ENCODE assay signal across 1 cellular context in genomic region chr19:6887326-6887725, GRCh38.
TF ChIP-seq lines count a peak whose summit lies in the region.

Gene ADGRE1, plus strand, starts transcription at chr19:6887579. Its CDS starts 30 bp downstream, at chr19:6887609.

TF ChIP-seq in GM12878, 131 proteins besides CTCF, POLR2A, EP300 and RAD21:
- TF ChIP-seq, protein P1, sequence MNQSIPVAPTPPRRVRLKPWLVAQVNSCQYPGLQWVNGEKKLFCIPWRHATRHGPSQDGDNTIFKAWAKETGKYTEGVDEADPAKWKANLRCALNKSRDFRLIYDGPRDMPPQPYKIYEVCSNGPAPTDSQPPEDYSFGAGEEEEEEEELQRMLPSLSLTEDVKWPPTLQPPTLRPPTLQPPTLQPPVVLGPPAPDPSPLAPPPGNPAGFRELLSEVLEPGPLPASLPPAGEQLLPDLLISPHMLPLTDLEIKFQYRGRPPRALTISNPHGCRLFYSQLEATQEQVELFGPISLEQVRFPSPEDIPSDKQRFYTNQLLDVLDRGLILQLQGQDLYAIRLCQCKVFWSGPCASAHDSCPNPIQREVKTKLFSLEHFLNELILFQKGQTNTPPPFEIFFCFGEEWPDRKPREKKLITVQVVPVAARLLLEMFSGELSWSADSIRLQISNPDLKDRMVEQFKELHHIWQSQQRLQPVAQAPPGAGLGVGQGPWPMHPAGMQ (IDR thresholded peaks at IDR 0.05; ENCODE audit: borderline replicate concordance): no peak
- no peak for TF ChIP-seq TCF3 (IDR thresholded peaks at IDR 0.05; ENCODE audit: borderline replicate concordance, insufficient read depth, low read depth, low read length)
- TF ChIP-seq, protein P2, sequence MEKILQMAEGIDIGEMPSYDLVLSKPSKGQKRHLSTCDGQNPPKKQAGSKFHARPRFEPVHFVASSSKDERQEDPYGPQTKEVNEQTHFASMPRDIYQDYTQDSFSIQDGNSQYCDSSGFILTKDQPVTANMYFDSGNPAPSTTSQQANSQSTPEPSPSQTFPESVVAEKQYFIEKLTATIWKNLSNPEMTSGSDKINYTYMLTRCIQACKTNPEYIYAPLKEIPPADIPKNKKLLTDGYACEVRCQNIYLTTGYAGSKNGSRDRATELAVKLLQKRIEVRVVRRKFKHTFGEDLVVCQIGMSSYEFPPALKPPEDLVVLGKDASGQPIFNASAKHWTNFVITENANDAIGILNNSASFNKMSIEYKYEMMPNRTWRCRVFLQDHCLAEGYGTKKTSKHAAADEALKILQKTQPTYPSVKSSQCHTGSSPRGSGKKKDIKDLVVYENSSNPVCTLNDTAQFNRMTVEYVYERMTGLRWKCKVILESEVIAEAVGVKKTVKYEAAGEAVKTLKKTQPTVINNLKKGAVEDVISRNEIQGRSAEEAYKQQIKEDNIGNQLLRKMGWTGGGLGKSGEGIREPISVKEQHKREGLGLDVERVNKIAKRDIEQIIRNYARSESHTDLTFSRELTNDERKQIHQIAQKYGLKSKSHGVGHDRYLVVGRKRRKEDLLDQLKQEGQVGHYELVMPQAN (conservative IDR thresholded peaks at IDR 0.05): no peak
- no peak for TF ChIP-seq NFIC (IDR thresholded peaks at IDR 0.05; ENCODE audit: low read depth, low read length)
- no peak for TF ChIP-seq MTA3 (IDR thresholded peaks at IDR 0.05; ENCODE audit: borderline replicate concordance, low read length)
- no peak for TF ChIP-seq SMAD1 (IDR thresholded peaks at IDR 0.05; ENCODE audit: low read depth, partially characterized antibody)
- TF ChIP-seq, protein P3, sequence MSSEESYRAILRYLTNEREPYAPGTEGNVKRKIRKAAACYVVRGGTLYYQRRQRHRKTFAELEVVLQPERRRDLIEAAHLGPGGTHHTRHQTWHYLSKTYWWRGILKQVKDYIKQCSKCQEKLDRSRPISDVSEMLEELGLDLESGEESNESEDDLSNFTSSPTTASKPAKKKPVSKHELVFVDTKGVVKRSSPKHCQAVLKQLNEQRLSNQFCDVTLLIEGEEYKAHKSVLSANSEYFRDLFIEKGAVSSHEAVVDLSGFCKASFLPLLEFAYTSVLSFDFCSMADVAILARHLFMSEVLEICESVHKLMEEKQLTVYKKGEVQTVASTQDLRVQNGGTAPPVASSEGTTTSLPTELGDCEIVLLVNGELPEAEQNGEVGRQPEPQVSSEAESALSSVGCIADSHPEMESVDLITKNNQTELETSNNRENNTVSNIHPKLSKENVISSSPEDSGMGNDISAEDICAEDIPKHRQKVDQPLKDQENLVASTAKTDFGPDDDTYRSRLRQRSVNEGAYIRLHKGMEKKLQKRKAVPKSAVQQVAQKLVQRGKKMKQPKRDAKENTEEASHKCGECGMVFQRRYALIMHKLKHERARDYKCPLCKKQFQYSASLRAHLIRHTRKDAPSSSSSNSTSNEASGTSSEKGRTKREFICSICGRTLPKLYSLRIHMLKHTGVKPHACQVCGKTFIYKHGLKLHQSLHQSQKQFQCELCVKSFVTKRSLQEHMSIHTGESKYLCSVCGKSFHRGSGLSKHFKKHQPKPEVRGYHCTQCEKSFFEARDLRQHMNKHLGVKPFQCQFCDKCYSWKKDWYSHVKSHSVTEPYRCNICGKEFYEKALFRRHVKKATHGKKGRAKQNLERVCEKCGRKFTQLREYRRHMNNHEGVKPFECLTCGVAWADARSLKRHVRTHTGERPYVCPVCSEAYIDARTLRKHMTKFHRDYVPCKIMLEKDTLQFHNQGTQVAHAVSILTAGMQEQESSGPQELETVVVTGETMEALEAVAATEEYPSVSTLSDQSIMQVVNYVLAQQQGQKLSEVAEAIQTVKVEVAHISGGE (CRISPR knock-in tag; IDR thresholded peaks at IDR 0.05): no peak
- TF ChIP-seq CEBPB (IDR thresholded peaks at IDR 0.05; ENCODE audit: borderline replicate concordance in 1 of 2, low read depth in 2 of 2, low read length in 2 of 2): no peak
- TF ChIP-seq BCL11A (IDR thresholded peaks at IDR 0.05; ENCODE audit: low read depth, low read length): no peak
- TF ChIP-seq BMI1 (IDR thresholded peaks at IDR 0.05; ENCODE audit: borderline replicate concordance): no peak
- no peak for TF ChIP-seq MLLT1 (IDR thresholded peaks at IDR 0.05)
- no peak for TF ChIP-seq GABPA (IDR thresholded peaks at IDR 0.05; ENCODE audit: low read depth)
- TF ChIP-seq ZNF274 (IDR thresholded peaks at IDR 0.05; ENCODE audit: insufficient read depth, insufficient read length): no peak
- TF ChIP-seq MYC (IDR thresholded peaks at IDR 0.05; ENCODE audit: insufficient read depth, insufficient read length, insufficient replicate concordance, low read length, severe bottlenecking): no peak
